Comparison of ENCODE assay signal across 18 cellular contexts in genomic region chr22:27598792-27599191, GRCh38.
"Had no signal": no experiment of that assay in that cellular context is flagged by ENCODE, and none has a peak within 500 bp of the region (broad histone marks: within the 10 kb centered on the region; RNA-seq: fewer than 3 reads in every experiment).

No MANE protein-coding gene starts in this region.

- ATAC-seq: esophagus mucosa; heart left ventricle; pancreas; right cardiac atrium; stimulated activated effector memory CD8-positive, alpha-beta T cell treated with anti-CD3 and anti-CD28 coated beads, Interleukin-12 subunit alpha, Interleukin-12 subunit beta, amount 100 ng/mL, for 72 hours; stimulated activated naive CD8-positive, alpha-beta T cell treated with anti-CD3 and anti-CD28 coated beads, Interleukin-15, Interleukin-2, amounts not matched to agents 100 U/mL and 50 U/mL, for 24 hours had no signal

- DNase-seq: effector memory CD4-positive, alpha-beta T cell; heart left ventricle; hypothalamus; kidney glomerular epithelial cell; mesendoderm; naive B cell; occipital lobe; pancreas; right cardiac atrium; small intestine; stimulated activated CD4-positive, alpha-beta T cell treated with anti-CD3 and anti-CD28 coated beads, Interleukin-4, amount 100 ng/mL, for 1 hour; stimulated activated CD8-positive, alpha-beta memory T cell treated with anti-CD3 and anti-CD28 coated beads, Interleukin-4, amount 100 ng/mL, for 48 hours; stimulated activated naive CD8-positive, alpha-beta T cell treated with anti-CD3 and anti-CD28 coated beads, Interleukin-15, Interleukin-2, amounts not matched to agents 100 U/mL and 50 U/mL, for 24 hours; thyroid gland; uterus had no signal

- H3K4me1 ChIP-seq: pancreas, suprapubic skin, thyroid gland, uterus had no signal

- H3K27ac ChIP-seq: heart left ventricle, pancreas, suprapubic skin, thyroid gland, uterus had no signal

- H3K36me3 ChIP-seq: heart left ventricle, pancreas, suprapubic skin, thyroid gland, uterus had no signal

- H3K4me3 ChIP-seq: heart left ventricle, pancreas, suprapubic skin, thyroid gland, uterus had no signal

- H3K9me3 ChIP-seq: heart left ventricle, pancreas, suprapubic skin, thyroid gland, uterus had no signal

- H3K27me3 ChIP-seq: heart left ventricle, pancreas, thyroid gland, uterus had no signal
